In the genomic region with DNA sequence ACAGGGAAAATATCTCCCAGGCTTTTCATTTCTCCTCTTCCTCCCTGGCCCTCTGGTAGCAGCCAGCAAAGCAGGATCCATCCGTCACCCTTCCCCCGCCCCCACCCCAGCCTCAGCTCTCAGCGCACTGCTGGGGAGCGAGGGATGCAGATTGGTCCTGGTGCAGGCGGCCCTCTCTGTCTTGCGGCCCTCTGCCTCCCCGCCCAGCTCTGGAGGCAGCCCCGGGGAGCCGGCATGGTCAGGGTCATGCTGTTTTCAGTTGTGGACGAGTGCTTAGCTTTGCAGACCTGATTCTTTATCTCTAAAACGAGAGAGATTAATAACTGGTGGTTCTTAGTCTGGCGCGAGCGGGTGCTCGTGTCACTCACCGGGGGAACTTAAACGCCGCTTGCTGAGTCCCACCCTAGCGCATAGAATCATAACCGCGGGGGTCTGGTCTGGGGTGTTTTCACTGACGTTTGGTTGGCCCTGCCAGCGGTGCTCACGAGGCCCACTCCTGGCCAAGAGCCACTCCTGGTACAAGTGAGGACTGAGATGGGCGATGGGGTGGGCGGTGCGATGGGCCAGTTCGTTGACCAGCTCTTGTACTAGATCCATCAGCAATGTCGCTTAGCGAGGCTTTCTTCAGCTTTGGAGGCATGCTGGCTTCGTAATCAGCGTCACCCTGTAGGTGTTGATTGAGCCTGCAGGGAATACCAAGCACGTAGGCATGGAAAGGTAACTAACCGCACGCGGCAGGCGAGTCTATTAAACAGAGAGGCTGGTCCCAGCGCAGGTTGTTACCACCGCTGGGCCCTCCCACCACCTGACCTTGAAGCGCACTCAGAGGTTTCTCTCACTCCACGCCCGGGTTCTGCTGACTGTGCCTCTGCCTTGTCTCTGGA, we compare ENCODE assay signal across 16 cellular contexts.
DNase-seq lines count a peak whose midpoint lies in the region; ATAC-seq, FAIRE-seq and TF ChIP-seq lines count a peak whose summit lies in the region.
"Had no signal": no experiment of that assay in that cellular context is flagged by ENCODE, and none has a peak within 500 bp of the region (broad histone marks: within the 10 kb centered on the region; RNA-seq: fewer than 3 reads in every experiment).

No MANE protein-coding gene starts in this region.

- peak overlapping the region; percentile 20 for H2BK5ac ChIP-seq in neuronal stem cell (ENCODE audit: low read length)

- no peak overlapping the region for H4K8ac ChIP-seq in neuronal stem cell (ENCODE audit: low read depth, low read length)

- H3K27me3 Mint-ChIP-seq in endodermal cell (ENCODE audit: insufficient read depth) = no peaks in the 10 kb centered on the region

- H3K4me2 ChIP-seq in neuronal stem cell (ENCODE audit: insufficient read depth, low read length, poor library complexity, severe bottlenecking) = no peak overlapping the region

- CTCF ChIA-PET in HEK293 (lab: Yijun Ruan, JAX) = interaction anchor here (1.2 kb wide), 1 partner anchor 31 kb away, joined by 3 read pairs; no protein-coding TSS in a partner anchor

- H2AK5ac ChIP-seq in neuronal stem cell (ENCODE audit: low read depth, low read length) = no peak overlapping the region

- DNase-seq in DMS79 treated with DMSO at 0.1 percent for 48 hours (lab: John Stamatoyannopoulos, UW) (peak; percentile 87), endodermal cell (peak; percentile 84), neuronal stem cell (ENCODE audit: low spot score) (no peak), GM19239 (ENCODE audit: insufficient read length, low spot score) (no peak), ovary (no peak)
- DNase-seq: Calu3; CD4-positive, alpha-beta memory T cell; DMS53; Karpas-422; MG63; NCI-H1092 treated with DMSO at 0.1 percent for 48 hours; NCI-H2081 treated with DMSO at 0.1 percent for 48 hours; SHP77 treated with DMSO at 0.1 percent for 48 hours had no signal

- H3K4ac ChIP-seq in neuronal stem cell (ENCODE audit: low read length) = peak overlapping the region; percentile 6

- peaks cover 64% of the 10 kb centered on the region for H3K4me1 Mint-ChIP-seq in endodermal cell

- no peak overlapping the region for H2AFZ ChIP-seq in neuronal stem cell (ENCODE audit: low read length)

- peak overlapping the region; percentile 70 for H3K23ac ChIP-seq in neuronal stem cell (ENCODE audit: low read depth, low read length, poor library complexity)

- POLR2A ChIA-PET in HEK293 (lab: Yijun Ruan, JAX) = no interaction called here

- H3K36me3 Mint-ChIP-seq in endodermal cell (ENCODE audit: low read depth) = no peaks in the 10 kb centered on the region
- H3K36me3 Mint-ChIP-seq: CD4-positive, alpha-beta memory T cell had no signal

- H3K4me3 Mint-ChIP-seq in endodermal cell = peak overlapping the region; percentile 13
- H3K4me3 Mint-ChIP-seq: CD4-positive, alpha-beta memory T cell had no signal

- H3K27ac Mint-ChIP-seq in endodermal cell = peak overlapping the region; percentile 72
- H3K27ac Mint-ChIP-seq: CD4-positive, alpha-beta memory T cell had no signal

- no peak for FAIRE-seq in GM19239 (lab: Jason Lieb, UNC)
- FAIRE-seq: RCC 7860 had no signal

- H3K9me3 Mint-ChIP-seq in endodermal cell = no peaks in the 10 kb centered on the region
- H3K9me3 Mint-ChIP-seq: CD4-positive, alpha-beta memory T cell had no signal

- H3K9ac ChIP-seq in endodermal cell (ENCODE audit: extremely low read depth, low read length, poor library complexity, severe bottlenecking) (no peak overlapping the region), neuronal stem cell (ENCODE audit: low read depth, low read length, poor library complexity) (peak overlapping the region; percentile 10)

- no peak for TF ChIP-seq EP300 in ovary (IDR thresholded peaks at IDR 0.05)

- H2BK12ac ChIP-seq in neuronal stem cell (ENCODE audit: low read length) = no peak overlapping the region

- WGBS in endodermal cell (ENCODE audit: insufficient coverage in 1 of 2, insufficient read length in 1 of 2), 2 experiments = 78 to 85% methylated on average over 35 to 42 of the region's 42 CpGs
- WGBS in neuronal stem cell (ENCODE audit: extremely low coverage in 2 of 2, insufficient read length in 2 of 2, insufficient replicate concordance in 1 of 2), 2 donors = no CpG with 5 or more reads among the region's 42 CpGs
- WGBS in ovary, 3 donors = 84 to 87% (median 85%) methylated on average over 42 of the region's 42 CpGs

- H3K79me1 ChIP-seq in neuronal stem cell (ENCODE audit: low read depth, low read length) = no peaks in the 10 kb centered on the region

- intact Hi-C loops in ovary (cut with DNase I) = loop anchor here in 1 of 4 donors (10.0 kb wide), 1 partner anchor 1972 kb away; no protein-coding TSS in a partner anchor

- peak overlapping the region; percentile 19 for H3K18ac ChIP-seq in neuronal stem cell (ENCODE audit: low read length)

- H3K27me3 ChIP-seq in endodermal cell (ENCODE audit: control insufficient read depth, insufficient read depth, low read length, poor library complexity, severe bottlenecking) (no peaks in the 10 kb centered on the region), neuronal stem cell (ENCODE audit: control insufficient read depth in 3 of 3, insufficient read depth in 3 of 3, low read depth in 1 of 3, low read length in 3 of 3) (no peaks in the 10 kb centered on the region), ovary (no peaks in the 10 kb centered on the region)
- H3K27me3 ChIP-seq: MG63 had no signal

- H3K9me3 ChIP-seq in HEK293 (ENCODE audit: control insufficient read depth, insufficient read depth, low read depth, low read length) (no peaks in the 10 kb centered on the region), endodermal cell (ENCODE audit: control insufficient read depth, low read length) (no peaks in the 10 kb centered on the region), neuronal stem cell (replicated peaks in 1 of 2; ENCODE audit: control insufficient read depth in 2 of 2, insufficient read depth in 1 of 2, low read depth in 1 of 2, low read length in 2 of 2) (no peaks in the 10 kb centered on the region), ovary (no peaks in the 10 kb centered on the region)
- H3K9me3 ChIP-seq: MG63 had no signal

- no peak for TF ChIP-seq POLR2A in ovary (IDR thresholded peaks at IDR 0.05)

- no peak overlapping the region for H4K91ac ChIP-seq in neuronal stem cell (ENCODE audit: low read depth, low read length, poor library complexity)

- no peak for ATAC-seq in GM21367 (IDR thresholded peaks at IDR 0.05; ENCODE audit: unreplicated experiment)

- no peak overlapping the region for H2BK120ac ChIP-seq in neuronal stem cell (ENCODE audit: low read depth, low read length)

- H3K36me3 ChIP-seq in HEK293 (ENCODE audit: control insufficient read depth in 2 of 2, insufficient read depth in 1 of 2, low read length in 2 of 2) (no peaks in the 10 kb centered on the region), endodermal cell (ENCODE audit: control insufficient read depth, insufficient read depth, low read length) (no peaks in the 10 kb centered on the region), neuronal stem cell (replicated peaks in 1 of 2; ENCODE audit: control insufficient read depth in 2 of 2, insufficient read depth in 2 of 2, low read length in 2 of 2) (no peaks in the 10 kb centered on the region), ovary (no peaks in the 10 kb centered on the region)
- H3K36me3 ChIP-seq: MG63 had no signal

- H3K4me1 ChIP-seq in HEK293 (ENCODE audit: control insufficient read depth, insufficient read depth, low read length) (peaks cover 23% of the 10 kb centered on the region), endodermal cell (ENCODE audit: control insufficient read depth, insufficient read depth, low read length) (peaks cover 23% of the 10 kb centered on the region), neuronal stem cell (ENCODE audit: control insufficient read depth in 2 of 2, insufficient read depth in 1 of 2, low read depth in 1 of 2, low read length in 2 of 2) (peaks cover 11 to 15% of the 10 kb centered on the region in 2 donors), ovary (ENCODE audit: insufficient read depth) (peaks cover 3% of the 10 kb centered on the region)

- H3K4me3 ChIP-seq in HEK293 (ENCODE audit: low read depth, low read length) (no peak overlapping the region), endodermal cell (ENCODE audit: low read length) (no peak overlapping the region), neuronal stem cell (ENCODE audit: low read length in 2 of 2) (no peak overlapping the region), ovary (no peak overlapping the region)
- H3K4me3 ChIP-seq: MG63 had no signal

- H2BK15ac ChIP-seq in neuronal stem cell (ENCODE audit: low read length) = peak overlapping the region; percentile 6

- H3K14ac ChIP-seq in neuronal stem cell (ENCODE audit: low read length) = peak overlapping the region; percentile 4

- H3K27ac ChIP-seq in HEK293 (ENCODE audit: extremely low read depth, low read depth, low read length) (no peak overlapping the region), endodermal cell (ENCODE audit: low read depth, low read length) (no peak overlapping the region), neuronal stem cell (replicated peaks; ENCODE audit: low read length) (no peak overlapping the region), ovary (no peak overlapping the region)

- TF ChIP-seq CTCF in HEK293 (tag by site-specific recombination; IDR thresholded peaks at IDR 0.05) = no peak
- no peak for TF ChIP-seq CTCF in endodermal cell (conservative IDR thresholded peaks at IDR 0.05)
- no peak for TF ChIP-seq CTCF in ovary (IDR thresholded peaks at IDR 0.05)

TF ChIP-seq in HEK293, 187 proteins besides CTCF, POLR2A, EP300 and RAD21:
- TF ChIP-seq, protein P1, sequence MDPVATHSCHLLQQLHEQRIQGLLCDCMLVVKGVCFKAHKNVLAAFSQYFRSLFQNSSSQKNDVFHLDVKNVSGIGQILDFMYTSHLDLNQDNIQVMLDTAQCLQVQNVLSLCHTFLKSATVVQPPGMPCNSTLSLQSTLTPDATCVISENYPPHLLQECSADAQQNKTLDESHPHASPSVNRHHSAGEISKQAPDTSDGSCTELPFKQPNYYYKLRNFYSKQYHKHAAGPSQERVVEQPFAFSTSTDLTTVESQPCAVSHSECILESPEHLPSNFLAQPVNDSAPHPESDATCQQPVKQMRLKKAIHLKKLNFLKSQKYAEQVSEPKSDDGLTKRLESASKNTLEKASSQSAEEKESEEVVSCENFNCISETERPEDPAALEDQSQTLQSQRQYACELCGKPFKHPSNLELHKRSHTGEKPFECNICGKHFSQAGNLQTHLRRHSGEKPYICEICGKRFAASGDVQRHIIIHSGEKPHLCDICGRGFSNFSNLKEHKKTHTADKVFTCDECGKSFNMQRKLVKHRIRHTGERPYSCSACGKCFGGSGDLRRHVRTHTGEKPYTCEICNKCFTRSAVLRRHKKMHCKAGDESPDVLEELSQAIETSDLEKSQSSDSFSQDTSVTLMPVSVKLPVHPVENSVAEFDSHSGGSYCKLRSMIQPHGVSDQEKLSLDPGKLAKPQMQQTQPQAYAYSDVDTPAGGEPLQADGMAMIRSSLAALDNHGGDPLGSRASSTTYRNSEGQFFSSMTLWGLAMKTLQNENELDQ (tag by site-specific recombination; IDR thresholded peaks at IDR 0.05; ENCODE audit: low read depth) = no peak
- TF ChIP-seq ZIC2 (tag by site-specific recombination; IDR thresholded peaks at IDR 0.05) = peak; percentile 36; the same call in 1 of the 2 replicates

Comparison
In these comparisons a context has a peak if more than half of its experiments do, and no peak if none do; other contexts are left out.
1. DNase-seq: peak in DMS79 treated with DMSO at 0.1 percent for 48 hours (single experiment) and endodermal cell (single experiment); none in neuronal stem cell (single experiment), GM19239 (single experiment) and ovary (0 of 5).